ENCODE assay signal across 9 cellular contexts in genomic region chr12:68621092-68622081, GRCh38. TPM values are rescaled to one million over a fixed set of nuclear protein-coding genes. Genes with fewer than 3 reads are reported as not detected.
A peak's percentile ranks its signal among the peaks of the same experiment; 100 is the strongest.
DNase-seq lines count a peak whose midpoint lies in the region; ATAC-seq and TF ChIP-seq lines count a peak whose summit lies in the region.
"Had no signal": no experiment of that assay in that cellular context is flagged by ENCODE, and none has a peak within 500 bp of the region (broad histone marks: within the 10 kb centered on the region; RNA-seq: fewer than 3 reads in every experiment).

No MANE protein-coding gene starts in this region.

- no peak overlapping the region for H3K4me3 ChIP-seq in BLaER1 treated with 17β-estradiol and CSF1 and Interleukin-3, amounts not matched to agents 10 nM and 100 nM
- H3K4me3 ChIP-seq in GM23338, result no peak overlapping the region

- H3K36me3 Mint-ChIP-seq in GM23338 (ENCODE audit: low read depth) (peaks cover 18% of the 10 kb centered on the region), natural killer cell (peaks cover 10% of the 10 kb centered on the region)
- peaks cover 59% of the 10 kb centered on the region for H3K36me3 Mint-ChIP-seq in activated naive CD8-positive, alpha-beta T cell treated with anti-CD3 and anti-CD28 coated beads for 36 hours

- no peak; the same call in 2 of the 3 replicates for ATAC-seq in GM23338
- ATAC-seq in natural killer cell, result peak; percentile 52 to 72 (median 53)
- ATAC-seq in HG03354 (IDR thresholded peaks at IDR 0.05; ENCODE audit: poor library complexity, severe bottlenecking, unreplicated experiment), result no peak

- no peaks in the 10 kb centered on the region for H3K27me3 ChIP-seq in BLaER1 treated with 17β-estradiol and CSF1 and Interleukin-3, amounts not matched to agents 10 nM and 100 nM
- no peaks in the 10 kb centered on the region for H3K27me3 ChIP-seq in GM23338 (ENCODE audit: insufficient read depth)

- H3K9me3 Mint-ChIP-seq in GM23338 (peaks cover 2% of the 10 kb centered on the region; the same call in 2 of the 3 replicates), natural killer cell (no peaks in the 10 kb centered on the region)
- peaks cover 5% of the 10 kb centered on the region for H3K9me3 Mint-ChIP-seq in activated naive CD8-positive, alpha-beta T cell treated with anti-CD3 and anti-CD28 coated beads for 36 hours

- H3K4me3 Mint-ChIP-seq in GM23338, result no peak overlapping the region
- peak overlapping the region; percentile 20 for H3K4me3 Mint-ChIP-seq in activated naive CD8-positive, alpha-beta T cell treated with anti-CD3 and anti-CD28 coated beads for 36 hours
- H3K4me3 Mint-ChIP-seq in natural killer cell, result peak overlapping the region; percentile 78

- no peaks in the 10 kb centered on the region for H3F3A ChIP-seq in GM23338 (replicated peaks; ENCODE audit: low read depth)

- intact Hi-C loops in natural killer cell (cut with micrococcal nuclease), result loop anchor here (2.0 kb wide), 1 partner anchor 15 kb away; no protein-coding TSS in a partner anchor

- TF ChIP-seq CTCF in GM23338 (conservative IDR thresholded peaks at IDR 0.05; ENCODE audit: low read depth in 2 of 2) (no peak), natural killer cell (IDR thresholded peaks at IDR 0.05) (no peak)

- peak overlapping the region in 6 of 11 experiments; percentile 3 to 93 (median 42); a peak in 7 of 22 replicates for H3K4me2 ChIP-seq in BLaER1 treated with 17β-estradiol and CSF1 and Interleukin-3, amounts not matched to agents 10 nM and 100 nM
- peak overlapping the region; percentile 39 for H3K4me2 ChIP-seq in GM23338

- H3K4me1 ChIP-seq in BLaER1 treated with 17β-estradiol and CSF1 and Interleukin-3, amounts not matched to agents 10 nM and 100 nM, result peaks cover 5 to 99% (median 20%) of the 10 kb centered on the region in 10 experiments
- peaks cover 34% of the 10 kb centered on the region for H3K4me1 ChIP-seq in GM23338 (ENCODE audit: insufficient read depth)

- peaks cover 0 to 65% (median 51%) of the 10 kb centered on the region in 11 experiments; a peak in 18 of 22 replicates for H3K9me3 ChIP-seq in BLaER1 treated with 17β-estradiol and CSF1 and Interleukin-3, amounts not matched to agents 10 nM and 100 nM (replicated peaks in 1 of 11)

- H3K27me3 Mint-ChIP-seq in GM23338 (ENCODE audit: insufficient read depth, low read depth, poor library complexity) (peaks cover 3% of the 10 kb centered on the region), natural killer cell (ENCODE audit: low read depth in 2 of 2) (no peaks in the 10 kb centered on the region)
- H3K27me3 Mint-ChIP-seq in activated naive CD8-positive, alpha-beta T cell treated with anti-CD3 and anti-CD28 coated beads for 36 hours, result no peaks in the 10 kb centered on the region

- H3K9ac ChIP-seq in BLaER1 treated with 17β-estradiol and CSF1 and Interleukin-3, amounts not matched to agents 10 nM and 100 nM, result peak overlapping the region in 2 of 11 experiments; percentile 36 to 40; a peak in 1 of 22 replicates

- no peak overlapping the region for H2AFZ ChIP-seq in GM23338

- DNase-seq in GM23338 (ENCODE audit: low spot score) (no peak), natural killer cell (no peak), anterior cingulate cortex (lab: John Stamatoyannopoulos, UW) (no peak), middle frontal gyrus (ENCODE audit: extremely low spot score, low spot score) (no peak), NCI-H1930 (lab: John Stamatoyannopoulos, UW) (no peak)
- DNase-seq in activated naive CD8-positive, alpha-beta T cell treated with anti-CD3 and anti-CD28 coated beads for 36 hours, result no peak
- DNase-seq: KBM-7 had no signal

- peak overlapping the region in 2 of 11 experiments; percentile 38 to 49; a peak in 4 of 22 replicates for H3K27ac ChIP-seq in BLaER1 treated with 17β-estradiol and CSF1 and Interleukin-3, amounts not matched to agents 10 nM and 100 nM
- peak overlapping the region; percentile 75; the same call in 1 of the 2 replicates for H3K27ac ChIP-seq in GM23338 (ENCODE audit: low read depth)

- H4K20me1 ChIP-seq in BLaER1 treated with 17β-estradiol and CSF1 and Interleukin-3, amounts not matched to agents 10 nM and 100 nM, result peaks cover 80 to 100% (median 99%) of the 10 kb centered on the region in 11 experiments
- H4K20me1 ChIP-seq in GM23338 (replicated peaks; ENCODE audit: insufficient read depth), result peaks cover 20% of the 10 kb centered on the region

- no peaks in the 10 kb centered on the region for H3K9me2 ChIP-seq in GM23338 (ENCODE audit: insufficient read depth)

- peaks cover 100% of the 10 kb centered on the region for H3K79me2 ChIP-seq in GM23338 (replicated peaks; ENCODE audit: insufficient read depth)

- H3K36me3 ChIP-seq in BLaER1 treated with 17β-estradiol and CSF1 and Interleukin-3, amounts not matched to agents 10 nM and 100 nM, result peaks cover 44 to 99% (median 90%) of the 10 kb centered on the region in 11 experiments
- H3K36me3 ChIP-seq in GM23338 (ENCODE audit: insufficient read depth), result no peaks in the 10 kb centered on the region

- peak overlapping the region; percentile 19 for H3K27ac Mint-ChIP-seq in GM23338
- H3K27ac Mint-ChIP-seq in activated naive CD8-positive, alpha-beta T cell treated with anti-CD3 and anti-CD28 coated beads for 36 hours, result peak overlapping the region; percentile 52
- H3K27ac Mint-ChIP-seq in natural killer cell, result peak overlapping the region; percentile 84 to 95

- H3K4me1 Mint-ChIP-seq in GM23338 (peaks cover 40% of the 10 kb centered on the region), natural killer cell (peaks cover 82 to 88% of the 10 kb centered on the region in 2 donors)
- H3K4me1 Mint-ChIP-seq in activated naive CD8-positive, alpha-beta T cell treated with anti-CD3 and anti-CD28 coated beads for 36 hours, result peaks cover 81% of the 10 kb centered on the region

TF ChIP-seq in GM23338, 12 proteins besides CTCF, POLR2A, EP300 and RAD21:
- 0 out of 2 replicates have a peak, but pooled peaks have one; percentile 13 for TF ChIP-seq NANOG (IDR thresholded peaks at IDR 0.05; ENCODE audit: borderline replicate concordance)
- TF ChIP-seq JUNB (IDR thresholded peaks at IDR 0.05; ENCODE audit: unreplicated experiment), result no peak
TF ChIP-seq in GM23338: peak in this region for 1.

RNA-seq across cellular contexts. Expression of gene RAP1B, which starts 10.7 kb away (rescaled TPM):
- 122 and 128 TPM in 2 replicates for total RNA-seq in GM23338 (2014; rRNA removed; shearing (Covaris generic))
- 76.0 and 90.6 TPM in 2 replicates for polyA plus RNA-seq in GM23338 (2016; fragmentation: Nextera tagmentation; extraction: Ambion mirVana)
- total RNA-seq in activated naive CD8-positive, alpha-beta T cell treated with anti-CD3 and anti-CD28 coated beads for 36 hours, result 100 to 1,000 TPM; 239 to 245 TPM
- total RNA-seq in natural killer cell, result 100 to 1,000 TPM; 517 to 664 (median 572) TPM

Comparison
In these comparisons a context has a peak if more than half of its experiments do, and no peak if none do; other contexts are left out.
1. ATAC-seq: peak in natural killer cell (3 of 3); none in GM23338 (single experiment) and HG03354 (single experiment).
2. H3K27ac Mint-ChIP-seq: peak in every context shown above with its lines; median percentile 90 in natural killer cell; 52 in activated naive CD8-positive, alpha-beta T cell treated with anti-CD3 and anti-CD28 coated beads for 36 hours; 19 in GM23338.